In the genomic region with DNA sequence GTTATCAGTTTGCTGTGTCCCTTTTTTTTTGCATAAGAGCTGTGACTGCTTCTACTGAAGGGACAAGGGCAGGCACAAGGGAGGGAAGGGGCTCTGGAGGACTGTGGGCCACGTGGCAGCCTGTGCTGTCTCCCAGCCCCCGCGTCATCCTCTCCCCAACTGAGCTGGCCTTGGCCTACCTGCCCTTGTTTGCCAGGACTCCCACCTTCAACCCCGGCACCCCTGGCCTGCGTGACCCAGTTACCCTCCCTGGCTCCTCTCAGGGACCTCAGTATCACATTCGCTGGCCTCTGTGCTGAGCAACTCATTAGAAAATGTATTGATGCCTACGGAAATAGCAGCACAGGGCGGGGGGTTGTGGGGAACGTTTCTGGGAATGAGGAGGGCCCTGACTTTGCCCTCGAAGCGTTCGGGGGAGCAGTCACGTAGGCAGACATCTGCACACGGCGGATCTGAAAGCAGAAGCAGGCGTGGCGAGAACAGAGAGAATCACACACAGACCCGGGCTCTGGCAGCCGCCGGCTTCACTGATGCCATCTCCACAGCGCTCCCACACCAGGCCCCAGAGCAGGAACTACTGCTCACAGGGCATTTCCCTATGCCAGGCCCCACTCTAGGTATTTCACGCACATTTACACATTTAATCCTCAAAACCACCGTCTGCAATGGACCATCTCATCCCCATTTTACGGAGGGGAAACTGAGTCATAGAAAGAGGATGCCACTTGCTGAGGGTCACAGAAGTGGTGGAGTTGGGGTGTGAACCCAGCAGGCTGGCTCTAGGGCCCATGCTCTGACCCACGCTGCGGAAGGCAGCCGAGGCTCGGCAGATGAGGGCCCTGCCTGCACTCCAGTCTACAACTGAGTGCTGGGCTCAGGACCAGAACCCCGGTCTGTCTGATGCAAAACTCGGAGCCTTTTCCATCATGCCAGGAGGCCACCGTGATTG, we compare ENCODE assay signal across 1 cellular context.
TF ChIP-seq lines count a peak whose summit lies in the region.

No MANE protein-coding gene starts in this region.

TF ChIP-seq in HepG2, 621 proteins besides CTCF, POLR2A, EP300 and RAD21:
- TF ChIP-seq, protein P1, sequence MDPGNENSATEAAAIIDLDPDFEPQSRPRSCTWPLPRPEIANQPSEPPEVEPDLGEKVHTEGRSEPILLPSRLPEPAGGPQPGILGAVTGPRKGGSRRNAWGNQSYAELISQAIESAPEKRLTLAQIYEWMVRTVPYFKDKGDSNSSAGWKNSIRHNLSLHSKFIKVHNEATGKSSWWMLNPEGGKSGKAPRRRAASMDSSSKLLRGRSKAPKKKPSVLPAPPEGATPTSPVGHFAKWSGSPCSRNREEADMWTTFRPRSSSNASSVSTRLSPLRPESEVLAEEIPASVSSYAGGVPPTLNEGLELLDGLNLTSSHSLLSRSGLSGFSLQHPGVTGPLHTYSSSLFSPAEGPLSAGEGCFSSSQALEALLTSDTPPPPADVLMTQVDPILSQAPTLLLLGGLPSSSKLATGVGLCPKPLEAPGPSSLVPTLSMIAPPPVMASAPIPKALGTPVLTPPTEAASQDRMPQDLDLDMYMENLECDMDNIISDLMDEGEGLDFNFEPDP (CRISPR knock-in tag; conservative IDR thresholded peaks at IDR 0.05) = 0 out of 2 replicates have a peak, but pooled peaks have one; percentile 17
- TF ChIP-seq RBAK (CRISPR knock-in tag; IDR thresholded peaks at IDR 0.05) = no peak
- TF ChIP-seq MAZ (IDR thresholded peaks at IDR 0.05; ENCODE audit: borderline replicate concordance, low read depth, low read length) = no peak
- TF ChIP-seq MAZ (CRISPR knock-in tag; IDR thresholded peaks at IDR 0.05; ENCODE audit: low read depth) = 0 out of 2 replicates have a peak, but pooled peaks have one; percentile 33
- no peak for TF ChIP-seq SNRNP70 (IDR thresholded peaks at IDR 0.05; ENCODE audit: low read depth, low read length)
- TF ChIP-seq NR2F1 (CRISPR knock-in tag; IDR thresholded peaks at IDR 0.05) = no peak
- TF ChIP-seq ZNF816 (CRISPR knock-in tag; IDR thresholded peaks at IDR 0.05; ENCODE audit: borderline replicate concordance) = no peak
- TF ChIP-seq, protein P2, sequence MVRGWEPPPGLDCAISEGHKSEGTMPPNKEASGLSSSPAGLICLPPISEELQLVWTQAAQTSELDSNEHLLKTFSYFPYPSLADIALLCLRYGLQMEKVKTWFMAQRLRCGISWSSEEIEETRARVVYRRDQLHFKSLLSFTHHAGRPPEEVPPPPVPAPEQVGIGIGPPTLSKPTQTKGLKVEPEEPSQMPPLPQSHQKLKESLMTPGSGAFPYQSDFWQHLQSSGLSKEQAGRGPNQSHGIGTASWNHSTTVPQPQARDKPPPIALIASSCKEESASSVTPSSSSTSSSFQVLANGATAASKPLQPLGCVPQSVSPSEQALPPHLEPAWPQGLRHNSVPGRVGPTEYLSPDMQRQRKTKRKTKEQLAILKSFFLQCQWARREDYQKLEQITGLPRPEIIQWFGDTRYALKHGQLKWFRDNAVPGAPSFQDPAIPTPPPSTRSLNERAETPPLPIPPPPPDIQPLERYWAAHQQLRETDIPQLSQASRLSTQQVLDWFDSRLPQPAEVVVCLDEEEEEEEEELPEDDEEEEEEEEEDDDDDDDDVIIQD (CRISPR knock-in tag; IDR thresholded peaks at IDR 0.05; ENCODE audit: low read depth) = no peak
- TF ChIP-seq, protein P3, sequence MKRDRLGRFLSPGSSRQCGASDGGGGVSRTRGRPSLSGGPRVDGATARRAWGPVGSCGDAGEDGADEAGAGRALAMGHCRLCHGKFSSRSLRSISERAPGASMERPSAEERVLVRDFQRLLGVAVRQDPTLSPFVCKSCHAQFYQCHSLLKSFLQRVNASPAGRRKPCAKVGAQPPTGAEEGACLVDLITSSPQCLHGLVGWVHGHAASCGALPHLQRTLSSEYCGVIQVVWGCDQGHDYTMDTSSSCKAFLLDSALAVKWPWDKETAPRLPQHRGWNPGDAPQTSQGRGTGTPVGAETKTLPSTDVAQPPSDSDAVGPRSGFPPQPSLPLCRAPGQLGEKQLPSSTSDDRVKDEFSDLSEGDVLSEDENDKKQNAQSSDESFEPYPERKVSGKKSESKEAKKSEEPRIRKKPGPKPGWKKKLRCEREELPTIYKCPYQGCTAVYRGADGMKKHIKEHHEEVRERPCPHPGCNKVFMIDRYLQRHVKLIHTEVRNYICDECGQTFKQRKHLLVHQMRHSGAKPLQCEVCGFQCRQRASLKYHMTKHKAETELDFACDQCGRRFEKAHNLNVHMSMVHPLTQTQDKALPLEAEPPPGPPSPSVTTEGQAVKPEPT (CRISPR knock-in tag; IDR thresholded peaks at IDR 0.05; ENCODE audit: low read depth) = no peak
- TF ChIP-seq, protein P4, sequence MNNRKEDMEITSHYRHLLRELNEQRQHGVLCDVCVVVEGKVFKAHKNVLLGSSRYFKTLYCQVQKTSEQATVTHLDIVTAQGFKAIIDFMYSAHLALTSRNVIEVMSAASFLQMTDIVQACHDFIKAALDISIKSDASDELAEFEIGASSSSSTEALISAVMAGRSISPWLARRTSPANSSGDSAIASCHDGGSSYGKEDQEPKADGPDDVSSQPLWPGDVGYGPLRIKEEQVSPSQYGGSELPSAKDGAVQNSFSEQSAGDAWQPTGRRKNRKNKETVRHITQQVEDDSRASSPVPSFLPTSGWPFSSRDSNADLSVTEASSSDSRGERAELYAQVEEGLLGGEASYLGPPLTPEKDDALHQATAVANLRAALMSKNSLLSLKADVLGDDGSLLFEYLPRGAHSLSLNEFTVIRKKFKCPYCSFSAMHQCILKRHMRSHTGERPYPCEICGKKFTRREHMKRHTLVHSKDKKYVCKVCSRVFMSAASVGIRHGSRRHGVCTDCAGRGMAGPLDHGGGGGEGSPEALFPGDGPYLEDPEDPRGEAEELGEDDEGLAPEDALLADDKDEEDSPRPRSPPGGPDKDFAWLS (CRISPR knock-in tag; IDR thresholded peaks at IDR 0.05; ENCODE audit: borderline replicate concordance) = no peak
- no peak for TF ChIP-seq ZNF569 (CRISPR knock-in tag; IDR thresholded peaks at IDR 0.05; ENCODE audit: borderline replicate concordance)
- TF ChIP-seq, protein P5, sequence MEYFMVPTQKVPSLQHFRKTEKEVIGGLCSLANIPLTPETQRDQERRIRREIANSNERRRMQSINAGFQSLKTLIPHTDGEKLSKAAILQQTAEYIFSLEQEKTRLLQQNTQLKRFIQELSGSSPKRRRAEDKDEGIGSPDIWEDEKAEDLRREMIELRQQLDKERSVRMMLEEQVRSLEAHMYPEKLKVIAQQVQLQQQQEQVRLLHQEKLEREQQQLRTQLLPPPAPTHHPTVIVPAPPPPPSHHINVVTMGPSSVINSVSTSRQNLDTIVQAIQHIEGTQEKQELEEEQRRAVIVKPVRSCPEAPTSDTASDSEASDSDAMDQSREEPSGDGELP (IDR thresholded peaks at IDR 0.05; ENCODE audit: borderline replicate concordance, low read depth) = no peak
